Comparison of ENCODE assay signal across 13 cellular contexts in genomic region chr15:50880221-50880620, GRCh38. TPM values are rescaled to one million over a fixed set of nuclear protein-coding genes. Genes with fewer than 3 reads are reported as not detected.
DNase-seq lines count a peak whose midpoint lies in the region; ATAC-seq and TF ChIP-seq lines count a peak whose summit lies in the region.
"Had no signal": no experiment of that assay in that cellular context is flagged by ENCODE, and none has a peak within 500 bp of the region (broad histone marks: within the 10 kb centered on the region; RNA-seq: fewer than 3 reads in every experiment).

No MANE protein-coding gene starts in this region.

- no peak overlapping the region for H3K23ac ChIP-seq in mesenchymal stem cell (ENCODE audit: low read length in 2 of 2)

- intact Hi-C loops in activated T-helper 2 cell treated with anti-CD3 and anti-CD28 coated beads, Interferon-gamma antibody, Interleukin-2, Interleukin-4, amounts not matched to agents 10 μg/mL and 5 μg/mL and 100 μg/mL, durations not matched to agents 14 hours and 24 hours and 36 hours (cut with micrococcal nuclease) = loop anchor here (1.0 to 10.0 kb wide), 3 partner anchors 27 to 1795 kb away; partner anchors contain the start of genes ATOSA and TRPM7

- H2AK5ac ChIP-seq in mesenchymal stem cell (ENCODE audit: low read length, severe bottlenecking) = no peak overlapping the region

- H3K18ac ChIP-seq in mesenchymal stem cell (ENCODE audit: low read depth in 1 of 2, low read length in 2 of 2) = peak overlapping the region in 1 of 2 experiments; percentile 65

- POLR2A ChIA-PET in WTC11 (lab: Charles Lee) = interaction anchor here (0.7 kb wide), 1 partner anchor 555 kb away, joined by 4 read pairs; no protein-coding TSS in a partner anchor

- H3K9me3 Mint-ChIP-seq in activated T-helper 2 cell treated with anti-CD3 and anti-CD28 coated beads, Interferon-gamma antibody, Interleukin-2, Interleukin-4, amounts not matched to agents 10 μg/mL and 5 μg/mL and 100 μg/mL, durations not matched to agents 14 hours and 24 hours and 36 hours = no peaks in the 10 kb centered on the region
- H3K9me3 Mint-ChIP-seq in WTC11 = no peaks in the 10 kb centered on the region

- CTCF ChIA-PET in WTC11 (lab: Charles Lee) = interaction anchor here (0.6 kb wide), 1 partner anchor 489 kb away, joined by 3 read pairs; no protein-coding TSS in a partner anchor

- no peak for TF ChIP-seq CTCF in WTC11 (IDR thresholded peaks at IDR 0.05)

- H4K8ac ChIP-seq in mesenchymal stem cell (ENCODE audit: low read length) = no peak overlapping the region

- H3K27me3 Mint-ChIP-seq in activated T-helper 2 cell treated with anti-CD3 and anti-CD28 coated beads, Interferon-gamma antibody, Interleukin-2, Interleukin-4, amounts not matched to agents 10 μg/mL and 5 μg/mL and 100 μg/mL, durations not matched to agents 14 hours and 24 hours and 36 hours (ENCODE audit: low read depth) = no peaks in the 10 kb centered on the region
- peaks cover 6% of the 10 kb centered on the region for H3K27me3 Mint-ChIP-seq in WTC11 (ENCODE audit: low read depth)

- no peak overlapping the region for H2BK12ac ChIP-seq in mesenchymal stem cell (ENCODE audit: low read length in 2 of 2)

- H3K4me1 Mint-ChIP-seq in activated T-helper 2 cell treated with anti-CD3 and anti-CD28 coated beads, Interferon-gamma antibody, Interleukin-2, Interleukin-4, amounts not matched to agents 10 μg/mL and 5 μg/mL and 100 μg/mL, durations not matched to agents 14 hours and 24 hours and 36 hours (ENCODE audit: low read depth) = peaks cover 73% of the 10 kb centered on the region
- H3K4me1 Mint-ChIP-seq in WTC11 = no peaks in the 10 kb centered on the region

- no peaks in the 10 kb centered on the region for H3K36me3 ChIP-seq in BLaER1 treated with 17β-estradiol and CSF1 and Interleukin-3, amounts not matched to agents 10 nM and 100 nM
- no peaks in the 10 kb centered on the region for H3K36me3 ChIP-seq in mesenchymal stem cell (ENCODE audit: control insufficient read depth in 1 of 2, insufficient read depth in 2 of 2, low read depth in 1 of 2, low read length in 2 of 2)
- H3K36me3 ChIP-seq: WERI-Rb-1 had no signal

- no peak for DNase-seq in activated T-helper 2 cell treated with anti-CD3 and anti-CD28 coated beads, Interferon-gamma antibody, Interleukin-2, Interleukin-4, amounts not matched to agents 10 μg/mL and 5 μg/mL and 100 μg/mL, durations not matched to agents 14 hours and 24 hours and 36 hours (ENCODE audit: low spot score)
- DNase-seq in mesenchymal stem cell = no peak
- DNase-seq in WTC11 (ENCODE audit: low spot score) = no peak
- DNase-seq in NCI-H345 (lab: John Stamatoyannopoulos, UW) = no peak
- DNase-seq: amygdala, midbrain, NCI-H187 treated with DMSO at 0.1 percent for 48 hours, small intestine, WERI-Rb-1 had no signal

- H3K9me3 ChIP-seq in BLaER1 treated with 17β-estradiol and CSF1 and Interleukin-3, amounts not matched to agents 10 nM and 100 nM (replicated peaks in 1 of 11) = no peaks in the 10 kb centered on the region
- H3K9me3 ChIP-seq in mesenchymal stem cell (ENCODE audit: control insufficient read depth, low read length) = no peaks in the 10 kb centered on the region

- no peak overlapping the region for H2BK5ac ChIP-seq in mesenchymal stem cell (ENCODE audit: low read depth, low read length, poor library complexity, severe bottlenecking)

- peak overlapping the region; percentile 58 to 76 (median 71) for H3K9ac ChIP-seq in BLaER1 treated with 17β-estradiol and CSF1 and Interleukin-3, amounts not matched to agents 10 nM and 100 nM
- H3K9ac ChIP-seq in mesenchymal stem cell (ENCODE audit: low read length) = peak overlapping the region; percentile 63

- H3K27me3 ChIP-seq in BLaER1 treated with 17β-estradiol and CSF1 and Interleukin-3, amounts not matched to agents 10 nM and 100 nM = no peaks in the 10 kb centered on the region
- no peaks in the 10 kb centered on the region for H3K27me3 ChIP-seq in mesenchymal stem cell (ENCODE audit: control insufficient read depth in 1 of 2, insufficient read depth in 1 of 2, low read length in 2 of 2)

- peaks cover 70 to 90% (median 83%) of the 10 kb centered on the region in 10 experiments for H3K4me1 ChIP-seq in BLaER1 treated with 17β-estradiol and CSF1 and Interleukin-3, amounts not matched to agents 10 nM and 100 nM
- peaks cover 8% of the 10 kb centered on the region for H3K4me1 ChIP-seq in mesenchymal stem cell (ENCODE audit: control insufficient read depth, insufficient read depth, low read depth, low read length)

- peak overlapping the region; percentile 77 to 92 (median 88) for H3K27ac ChIP-seq in BLaER1 treated with 17β-estradiol and CSF1 and Interleukin-3, amounts not matched to agents 10 nM and 100 nM
- H3K27ac ChIP-seq in mesenchymal stem cell (ENCODE audit: low read length, poor library complexity, severe bottlenecking) = no peak overlapping the region
- H3K27ac ChIP-seq: WERI-Rb-1 had no signal

- H3K14ac ChIP-seq in mesenchymal stem cell (ENCODE audit: low read length in 2 of 2) = no peak overlapping the region

- no peak overlapping the region for H2BK15ac ChIP-seq in mesenchymal stem cell (ENCODE audit: low read depth, poor library complexity, severe bottlenecking)

- no peaks in the 10 kb centered on the region for H3K79me1 ChIP-seq in mesenchymal stem cell (replicated peaks; ENCODE audit: low read length, poor library complexity, severe bottlenecking)

- no peak overlapping the region for H2BK120ac ChIP-seq in mesenchymal stem cell (ENCODE audit: low read depth, low read length)

- WGBS in mesenchymal stem cell = 100% methylated on average over 1 of the region's 3 CpGs

- peak overlapping the region; percentile 42 to 91 (median 77) for H3K4me2 ChIP-seq in BLaER1 treated with 17β-estradiol and CSF1 and Interleukin-3, amounts not matched to agents 10 nM and 100 nM
- H3K4me2 ChIP-seq in mesenchymal stem cell (ENCODE audit: low read length, poor library complexity, severe bottlenecking) = no peak overlapping the region

- H4K20me1 ChIP-seq in BLaER1 treated with 17β-estradiol and CSF1 and Interleukin-3, amounts not matched to agents 10 nM and 100 nM = no peaks in the 10 kb centered on the region

- H3K36me3 Mint-ChIP-seq in activated T-helper 2 cell treated with anti-CD3 and anti-CD28 coated beads, Interferon-gamma antibody, Interleukin-2, Interleukin-4, amounts not matched to agents 10 μg/mL and 5 μg/mL and 100 μg/mL, durations not matched to agents 14 hours and 24 hours and 36 hours (ENCODE audit: low read depth) = no peaks in the 10 kb centered on the region
- H3K36me3 Mint-ChIP-seq in WTC11 = no peaks in the 10 kb centered on the region

- peak overlapping the region in 4 of 10 experiments; percentile 6 to 38 (median 20); a peak in 5 of 20 replicates for H3K4me3 ChIP-seq in BLaER1 treated with 17β-estradiol and CSF1 and Interleukin-3, amounts not matched to agents 10 nM and 100 nM
- no peak overlapping the region for H3K4me3 ChIP-seq in mesenchymal stem cell (ENCODE audit: insufficient read depth in 1 of 2, low read depth in 1 of 2, low read length in 2 of 2)

- no peak overlapping the region for H2AFZ ChIP-seq in mesenchymal stem cell (ENCODE audit: low read depth, low read length)

- H4K91ac ChIP-seq in mesenchymal stem cell (ENCODE audit: low read length) = no peak overlapping the region

- H3K4ac ChIP-seq in mesenchymal stem cell (ENCODE audit: low read depth in 1 of 2, low read length in 2 of 2) = no peak overlapping the region

- H3K27ac Mint-ChIP-seq in activated T-helper 2 cell treated with anti-CD3 and anti-CD28 coated beads, Interferon-gamma antibody, Interleukin-2, Interleukin-4, amounts not matched to agents 10 μg/mL and 5 μg/mL and 100 μg/mL, durations not matched to agents 14 hours and 24 hours and 36 hours = peak overlapping the region; percentile 89
- no peak overlapping the region for H3K27ac Mint-ChIP-seq in WTC11

- H3K4me3 Mint-ChIP-seq in activated T-helper 2 cell treated with anti-CD3 and anti-CD28 coated beads, Interferon-gamma antibody, Interleukin-2, Interleukin-4, amounts not matched to agents 10 μg/mL and 5 μg/mL and 100 μg/mL, durations not matched to agents 14 hours and 24 hours and 36 hours (ENCODE audit: low read depth) = no peak overlapping the region
- no peak overlapping the region for H3K4me3 Mint-ChIP-seq in WTC11

- peak; percentile 3 for ATAC-seq in HG03439 (IDR thresholded peaks at IDR 0.05; ENCODE audit: unreplicated experiment)
- ATAC-seq in HG03095 (IDR thresholded peaks at IDR 0.05; ENCODE audit: unreplicated experiment) = no peak
- ATAC-seq in HG02973 (IDR thresholded peaks at IDR 0.05; ENCODE audit: unreplicated experiment) = no peak
- no peak for ATAC-seq in WTC11

TF ChIP-seq in WTC11, 78 proteins besides CTCF, POLR2A, EP300 and RAD21 (continues in another document):
- no peak for TF ChIP-seq USF1 (CRISPR knock-in tag; IDR thresholded peaks at IDR 0.05)

RNA-seq across cellular contexts. Expression of gene AP4E1, which starts 28.3 kb away (rescaled TPM):
- 16.7 and 17.9 TPM in 2 replicates for total RNA-seq in activated T-helper 2 cell treated with anti-CD3 and anti-CD28 coated beads, Interferon-gamma antibody, Interleukin-2, Interleukin-4, amounts not matched to agents 10 μg/mL and 5 μg/mL and 100 μg/mL, durations not matched to agents 14 hours and 24 hours and 36 hours
- 3.7 TPM for polyA plus RNA-seq in mesenchymal stem cell (2013, experiment 1 of 2)
- 3.9 TPM for polyA plus RNA-seq in mesenchymal stem cell (2013, experiment 2 of 2)
- 8.7 to 9.6 TPM (median 9.5 TPM) in 3 replicates for total RNA-seq in WTC11 (2021)
